ENCODE assay signal across 8 cellular contexts in genomic region chr21:22476214-22476613, GRCh38.
"Had no signal": no experiment of that assay in that cellular context is flagged by ENCODE, and none has a peak within 500 bp of the region (broad histone marks: within the 10 kb centered on the region; RNA-seq: fewer than 3 reads in every experiment).

No MANE protein-coding gene starts in this region.

- H3K4me3 ChIP-seq: GM12878 had no signal

- FAIRE-seq: G401.6, GM12878, GM12891, GM12892, GM18507, GM19239 had no signal

- DNase-seq: GDM1, GF-D8 had no signal
